In the genomic region with DNA sequence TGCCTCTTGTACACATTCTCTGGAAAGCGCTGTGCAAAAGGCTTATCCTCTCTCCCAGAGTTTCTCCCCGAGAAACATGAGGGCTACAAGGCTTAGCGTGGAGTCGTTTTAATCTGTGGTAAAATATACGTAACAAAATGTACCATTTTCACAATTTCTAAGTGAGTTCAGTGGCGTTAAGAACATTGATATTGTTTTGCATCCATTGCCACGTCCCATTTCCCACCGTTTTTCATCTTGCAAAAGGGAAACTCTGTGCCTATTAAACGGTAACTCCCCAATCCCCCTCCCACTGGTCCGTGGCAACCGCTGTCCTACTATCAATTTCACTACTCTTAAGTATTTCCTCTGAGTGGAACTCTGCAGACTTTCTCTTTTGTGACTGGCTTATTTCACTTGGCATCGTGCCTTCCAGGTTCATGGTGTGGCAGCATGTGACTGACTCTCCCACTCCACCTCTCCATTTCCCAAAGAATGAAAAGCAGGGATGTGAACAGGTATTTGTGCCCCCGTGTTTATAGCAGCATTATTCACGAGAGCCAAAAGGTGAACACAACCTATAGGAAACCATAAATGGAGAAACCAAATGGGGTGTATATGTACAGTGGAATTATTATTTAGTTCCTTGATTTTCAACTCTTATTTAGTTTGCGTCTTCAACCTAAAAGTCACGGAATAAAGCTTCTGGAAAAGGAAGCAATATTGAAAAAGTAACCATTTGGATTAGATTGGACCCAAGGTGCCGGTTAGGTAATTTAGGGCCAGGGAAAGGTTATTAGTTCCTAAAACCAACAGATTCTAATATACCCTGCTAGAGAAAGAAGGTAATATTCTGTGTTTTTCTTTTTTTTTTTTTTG, we compare ENCODE assay signal across 8 cellular contexts. TPM values are rescaled to one million over a fixed set of nuclear protein-coding genes. Genes with fewer than 3 reads are reported as not detected.
DNase-seq lines count a peak whose midpoint lies in the region; ATAC-seq, FAIRE-seq and TF ChIP-seq lines count a peak whose summit lies in the region.

No MANE protein-coding gene starts in this region.

- intact Hi-C loops in natural killer cell (cut with micrococcal nuclease) = loop anchor here (10.0 kb wide), 1 partner anchor 608 kb away; no protein-coding TSS in a partner anchor

- H3K36me3 Mint-ChIP-seq in natural killer cell = no peaks in the 10 kb centered on the region

- no peak for TF ChIP-seq EP300 in A549 (IDR thresholded peaks at IDR 0.05)

- ATAC-seq in A549 (no peak), GM18517 (IDR thresholded peaks at IDR 0.05; ENCODE audit: unreplicated experiment) (peak; percentile 3), natural killer cell (no peak), GM19463 (IDR thresholded peaks at IDR 0.05; ENCODE audit: unreplicated experiment) (no peak)

- 22% methylated on average over 17 of the region's 17 CpGs for WGBS in A549 (ENCODE audit: missing lambda C conversion rate)

- H3K27ac Mint-ChIP-seq in natural killer cell = peak overlapping the region; percentile 88 to 92

- TF ChIP-seq POLR2A in A549 (IDR thresholded peaks at IDR 0.05; ENCODE audit: low read length) = 0 out of 2 replicates have a peak, but pooled peaks have one; percentile 13

- CTCF ChIA-PET in A549 (lab: Yijun Ruan, JAX) = interaction anchor here (0.6 to 2.5 kb wide), 9 partner anchors 8 to 250 kb away, joined by 3 to 6 read pairs (median 3); no protein-coding TSS in a partner anchor

- H3K9me3 Mint-ChIP-seq in natural killer cell = no peaks in the 10 kb centered on the region

- DNase-seq in A549 (ENCODE audit: low read depth in 1 of 2, low spot score in 1 of 2) (peak; percentile 35 to 60), NCI-H2171 treated with DMSO at 0.1 percent for 48 hours (lab: John Stamatoyannopoulos, UW) (peak; percentile 68), epithelial cell of prostate (ENCODE audit: low read depth, low spot score) (no peak), natural killer cell (peak; percentile 16), ureter (ENCODE audit: low spot score) (peak; percentile 65)
- DNase-seq in activated CD4-positive, alpha-beta T cell treated with anti-CD3 and anti-CD28 coated beads, Interleukin-2, amount 50 U/mL, for 24 hours (ENCODE audit: low read depth in 1 of 2, low spot score in 1 of 2) = peak; percentile 4 to 30

- peaks cover 24% of the 10 kb centered on the region for H3K4me1 ChIP-seq in A549

- TF ChIP-seq CTCF in A549 (IDR thresholded peaks at IDR 0.05) (no peak), natural killer cell (IDR thresholded peaks at IDR 0.05) (no peak)

- no peak for FAIRE-seq in A549 (lab: Jason Lieb, UNC)

- no peaks in the 10 kb centered on the region for H3K27me3 Mint-ChIP-seq in natural killer cell (ENCODE audit: low read depth in 2 of 2)

- no peaks in the 10 kb centered on the region for H3K9me3 ChIP-seq in A549

- POLR2A ChIA-PET in A549 (lab: Yijun Ruan, JAX) = interaction anchor here (0.6 to 1.8 kb wide), 10 partner anchors 8 to 311 kb away, joined by 3 to 16 read pairs (median 7); a partner anchor contains a TSS

- no peak for TF ChIP-seq RAD21 in A549 (conservative IDR thresholded peaks at IDR 0.05 in 1 of 2, IDR thresholded peaks at IDR 0.05 in 1 of 2)

- peak overlapping the region; percentile 94 for H3K4me2 ChIP-seq in A549

- H3K4me1 Mint-ChIP-seq in natural killer cell = peaks cover 39 to 40% of the 10 kb centered on the region in 2 donors

- H3K27ac ChIP-seq in A549 (peak overlapping the region; percentile 96), epithelial cell of prostate (peak overlapping the region; percentile 90)

- H3K4me3 Mint-ChIP-seq in natural killer cell = peak overlapping the region; percentile 98

- H3K4me3 ChIP-seq in A549 = peak overlapping the region; percentile 91

TF ChIP-seq in A549, 52 proteins besides CTCF, POLR2A, EP300 and RAD21:
- TF ChIP-seq, protein P1, sequence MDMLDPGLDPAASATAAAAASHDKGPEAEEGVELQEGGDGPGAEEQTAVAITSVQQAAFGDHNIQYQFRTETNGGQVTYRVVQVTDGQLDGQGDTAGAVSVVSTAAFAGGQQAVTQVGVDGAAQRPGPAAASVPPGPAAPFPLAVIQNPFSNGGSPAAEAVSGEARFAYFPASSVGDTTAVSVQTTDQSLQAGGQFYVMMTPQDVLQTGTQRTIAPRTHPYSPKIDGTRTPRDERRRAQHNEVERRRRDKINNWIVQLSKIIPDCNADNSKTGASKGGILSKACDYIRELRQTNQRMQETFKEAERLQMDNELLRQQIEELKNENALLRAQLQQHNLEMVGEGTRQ (IDR thresholded peaks at IDR 0.05) = peak; percentile 64
- TF ChIP-seq TP53 (CRISPR knock-in tag; IDR thresholded peaks at IDR 0.05) (0 out of 2 replicates have a peak, but pooled peaks have one; percentile 18), SMC3 (IDR thresholded peaks at IDR 0.05) (no peak), FOSB (CRISPR knock-in tag; IDR thresholded peaks at IDR 0.05) (peak; percentile 7; the same call in 1 of the 2 replicates), POLR2AphosphoS2 (conservative IDR thresholded peaks at IDR 0.05; ENCODE audit: low read length) (no peak), KDM1A (IDR thresholded peaks at IDR 0.05; ENCODE audit: low read depth) (no peak), RARB (CRISPR knock-in tag; IDR thresholded peaks at IDR 0.05) (peak; percentile 17; the same call in 1 of the 2 replicates)
- TF ChIP-seq, protein P2, sequence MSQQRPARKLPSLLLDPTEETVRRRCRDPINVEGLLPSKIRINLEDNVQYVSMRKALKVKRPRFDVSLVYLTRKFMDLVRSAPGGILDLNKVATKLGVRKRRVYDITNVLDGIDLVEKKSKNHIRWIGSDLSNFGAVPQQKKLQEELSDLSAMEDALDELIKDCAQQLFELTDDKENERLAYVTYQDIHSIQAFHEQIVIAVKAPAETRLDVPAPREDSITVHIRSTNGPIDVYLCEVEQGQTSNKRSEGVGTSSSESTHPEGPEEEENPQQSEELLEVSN (IDR thresholded peaks at IDR 0.05; ENCODE audit: borderline replicate concordance, low read depth) = peak; percentile 55; the same call in 1 of the 2 replicates
- TF ChIP-seq, protein P3, sequence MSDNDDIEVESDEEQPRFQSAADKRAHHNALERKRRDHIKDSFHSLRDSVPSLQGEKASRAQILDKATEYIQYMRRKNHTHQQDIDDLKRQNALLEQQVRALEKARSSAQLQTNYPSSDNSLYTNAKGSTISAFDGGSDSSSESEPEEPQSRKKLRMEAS (IDR thresholded peaks at IDR 0.05) = peak; percentile 51; the same call in 1 of the 2 replicates
TF ChIP-seq in A549: peak in this region for 6.

RNA-seq across cellular contexts. Expression of a gene that starts 1.1 kb away (rescaled TPM):
- polyA plus RNA-seq in A549 (2011; rRNA removed) (52.2 and 70.6 TPM in 2 replicates), A549 (2017; fragmentation: RNase III; extraction: RNeasy Plus Mini Kit Qiagen cat#74134 plus additional on column Dnase treatment) (33.5 to 35.7 TPM (median 35.4 TPM) in 3 replicates)
- polyA plus RNA-seq in A549 (2012; cell fraction: cytosol; rRNA removed) = 14.0 and 14.6 TPM in 2 replicates
- polyA plus RNA-seq in A549 (2012; cell fraction: nucleus; rRNA removed) = 8.7 and 11.6 TPM in 2 replicates
- polyA minus RNA-seq in A549 (2011; rRNA and poly(A)+ RNA removed) = 51.7 and 54.5 TPM in 2 replicates
- total RNA-seq in natural killer cell (10 to 100 TPM; 41.3 to 68.5 (median 41.7) TPM), ureter (38.8 TPM)

RNA-seq across cellular contexts. Expression of a gene that starts 29.2 kb away (rescaled TPM):
- 0.10 and 0.26 TPM in 2 replicates for polyA plus RNA-seq in A549 (2011; rRNA removed)
- polyA plus RNA-seq in A549 (2012; cell fraction: cytosol; rRNA removed) = 0.04 TPM in 1 of 2 replicates, not detected in the other
- not detected in 2 replicates for polyA plus RNA-seq in A549 (2012; cell fraction: nucleus; rRNA removed)
- 0.10 TPM in 1 of 3 replicates, not detected in the others for polyA plus RNA-seq in A549 (2017; fragmentation: RNase III; extraction: RNeasy Plus Mini Kit Qiagen cat#74134 plus additional on column Dnase treatment)
- not detected in 2 replicates for polyA minus RNA-seq in A549 (2011; rRNA and poly(A)+ RNA removed)
- total RNA-seq in natural killer cell = not detected
- total RNA-seq in ureter = not detected
